ENCODE assay signal across 18 cellular contexts in the genomic region with DNA sequence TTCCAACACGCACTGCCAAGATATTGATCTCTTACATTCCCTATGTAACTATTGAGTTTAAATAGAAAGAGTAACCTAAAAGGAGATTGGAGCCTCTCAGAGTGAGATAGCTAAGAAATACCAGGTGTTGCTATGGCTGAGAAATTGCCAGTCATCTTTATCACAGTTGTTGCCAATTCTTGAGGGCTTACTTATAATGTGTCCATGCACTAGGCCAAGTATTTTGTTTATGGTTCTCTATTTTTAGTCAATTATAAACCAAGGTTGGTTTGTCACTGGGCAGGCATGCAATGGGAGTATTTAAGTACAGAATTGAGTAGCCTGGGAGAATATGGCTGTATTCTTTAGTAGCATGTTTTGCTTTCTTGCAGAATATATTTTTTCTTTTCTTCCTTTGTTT.
"Had no signal": no experiment of that assay in that cellular context is flagged by ENCODE, and none has a peak within 500 bp of the region (broad histone marks: within the 10 kb centered on the region; RNA-seq: fewer than 3 reads in every experiment).

No MANE protein-coding gene starts in this region.

- ATAC-seq: left ventricle myocardium superior; stimulated activated memory B cell treated with anti-CD40 and anti-IgM and Interleukin-4, amounts not matched to agents 10 μg/mL and 1 μg/mL and 100 μg/mL, for 72 hours had no signal

- FAIRE-seq: endometrium, TTC549 had no signal

- H3K9me3 ChIP-seq: esophagus muscularis mucosa, right atrium auricular region, tibial nerve, vagina had no signal

- DNase-seq: activated CD4-positive, CD25-positive, alpha-beta regulatory T cell; activated naive CD4-positive, alpha-beta T cell treated with anti-CD3 and anti-CD28 coated beads, Interleukin-2, amount 50 U/mL, for 16 hours; activated T-cell treated with anti-CD3 and anti-CD28 coated beads, Interleukin-2, amount 50 U/mL, for 1 hour; cerebellar nuclear complex; glutamatergic neuron; left ventricle myocardium superior; spleen; stimulated activated CD4-positive, alpha-beta T cell treated with anti-CD3 and anti-CD28 coated beads, Interleukin-1b, Interleukin-23, amount 100 ng/mL, for 48 hours; T-helper 2 cell had no signal

- H3K36me3 ChIP-seq: esophagus muscularis mucosa, right atrium auricular region, spleen, tibial nerve, vagina had no signal

- H3K27ac ChIP-seq: esophagus muscularis mucosa, parathyroid adenoma, right atrium auricular region, spleen, tibial nerve, vagina had no signal

- H3K4me3 Mint-ChIP-seq: brain; stimulated activated memory B cell treated with anti-CD40 and anti-IgM and Interleukin-4, amounts not matched to agents 10 μg/mL and 1 μg/mL and 100 μg/mL, for 72 hours had no signal

- H3K27ac Mint-ChIP-seq: brain; stimulated activated memory B cell treated with anti-CD40 and anti-IgM and Interleukin-4, amounts not matched to agents 10 μg/mL and 1 μg/mL and 100 μg/mL, for 72 hours had no signal

- H3K4me3 ChIP-seq: esophagus muscularis mucosa, right atrium auricular region, spleen, tibial nerve, vagina had no signal

- H3K4me1 ChIP-seq: parathyroid adenoma, right atrium auricular region, spleen, tibial nerve, vagina had no signal

- H3K4me1 Mint-ChIP-seq: stimulated activated memory B cell treated with anti-CD40 and anti-IgM and Interleukin-4, amounts not matched to agents 10 μg/mL and 1 μg/mL and 100 μg/mL, for 72 hours had no signal

- H3K27me3 Mint-ChIP-seq: brain; stimulated activated memory B cell treated with anti-CD40 and anti-IgM and Interleukin-4, amounts not matched to agents 10 μg/mL and 1 μg/mL and 100 μg/mL, for 72 hours had no signal

- H3K36me3 Mint-ChIP-seq: brain; stimulated activated memory B cell treated with anti-CD40 and anti-IgM and Interleukin-4, amounts not matched to agents 10 μg/mL and 1 μg/mL and 100 μg/mL, for 72 hours had no signal
